Comparison of ENCODE assay signal across 8 cellular contexts in the genomic region with DNA sequence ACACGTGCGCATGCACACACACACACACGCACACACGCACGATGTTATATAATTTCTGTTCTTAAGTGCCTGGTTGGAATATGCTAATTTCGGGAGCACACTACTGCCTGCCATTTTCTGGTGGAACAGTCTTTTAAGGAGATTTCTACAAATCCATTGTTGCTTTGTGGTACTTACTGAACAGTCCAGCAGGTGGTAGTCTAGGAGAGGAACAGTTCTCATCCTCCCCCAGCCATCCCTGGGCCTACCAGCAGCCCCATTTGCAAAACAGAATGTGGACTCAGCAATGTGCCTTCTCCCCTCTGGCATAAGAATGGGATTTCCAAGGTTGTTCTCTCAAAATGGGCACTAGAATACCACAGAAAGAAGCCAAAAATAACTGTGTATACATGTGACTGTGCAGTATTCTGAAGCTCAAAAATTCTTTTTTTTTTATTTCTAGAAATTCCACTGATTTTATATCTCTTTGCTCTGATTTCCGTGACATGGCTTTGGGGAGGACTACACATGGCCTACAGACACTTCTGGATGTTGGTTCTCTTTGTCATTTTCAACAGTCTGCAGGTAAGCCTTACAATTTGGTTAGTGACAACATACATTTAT.
DNase-seq lines count a peak whose midpoint lies in the region; ATAC-seq lines count a peak whose summit lies in the region.

No MANE protein-coding gene starts in this region.

- no peaks in the 10 kb centered on the region for H3K36me3 ChIP-seq in ACC112 (ENCODE audit: insufficient read depth, low read length)

- H3K4me1 Mint-ChIP-seq in T-helper 17 cell: peaks cover 2% of the 10 kb centered on the region
- H3K4me1 Mint-ChIP-seq in immature natural killer cell: peaks cover 3 to 10% of the 10 kb centered on the region in 2 donors

- DNase-seq in NCI-H146 (lab: John Stamatoyannopoulos, UW): peak; percentile 70
- peak in 2 of 3 donors; percentile 11 to 14 for DNase-seq in T-helper 17 cell
- DNase-seq in T47D (ENCODE audit: low read depth in 1 of 2, low spot score in 1 of 2): peak; percentile 28 to 81
- DNase-seq in immature natural killer cell: peak; percentile 52 to 59 (median 56)
- DNase-seq in stimulated activated CD4-positive, alpha-beta T cell treated with anti-CD3 and anti-CD28 coated beads, Interleukin-12 subunit alpha, Interleukin-12 subunit beta, amount 100 ng/mL, for 24 hours (ENCODE audit: low read depth in 2 of 2): peak; percentile 7 to 10

- H3K27me3 ChIP-seq in ACC112 (ENCODE audit: insufficient read depth, low read length): no peaks in the 10 kb centered on the region

- H2AFZ ChIP-seq in ACC112 (ENCODE audit: low read length, unreplicated experiment): peak overlapping the region; percentile 96

- H3K36me3 Mint-ChIP-seq in T-helper 17 cell (ENCODE audit: low read depth): no peaks in the 10 kb centered on the region
- no peaks in the 10 kb centered on the region for H3K36me3 Mint-ChIP-seq in immature natural killer cell

- no peaks in the 10 kb centered on the region for H3K9me3 ChIP-seq in T-helper 17 cell (ENCODE audit: control insufficient read depth, low read length, poor library complexity, severe bottlenecking)

- in situ Hi-C loops in T47D (cut with HindIII; ENCODE audit: low pct_unique_long_range_greater_than_20kb, low sequenced_read_pairs): no loop called here

- H3K79me2 ChIP-seq in ACC112 (ENCODE audit: control insufficient read depth, insufficient read depth, low read length, unreplicated experiment): no peaks in the 10 kb centered on the region

- ATAC-seq in GM18499 (IDR thresholded peaks at IDR 0.05; ENCODE audit: insufficient read depth, unreplicated experiment) (peak; percentile 96), HG02852 (IDR thresholded peaks at IDR 0.05; ENCODE audit: unreplicated experiment) (peak; percentile 98), T-helper 17 cell (peak; percentile 78)

- no peak overlapping the region for H3K27ac Mint-ChIP-seq in T-helper 17 cell
- no peak overlapping the region for H3K27ac Mint-ChIP-seq in immature natural killer cell

- H3K4me1 ChIP-seq in ACC112 (ENCODE audit: control insufficient read depth, insufficient read depth, low read length, unreplicated experiment): peaks cover 12% of the 10 kb centered on the region

- H3K4me3 Mint-ChIP-seq in T-helper 17 cell (no peak overlapping the region), immature natural killer cell (no peak overlapping the region)

- no peaks in the 10 kb centered on the region for H3K9me3 Mint-ChIP-seq in immature natural killer cell

- peak overlapping the region; percentile 23; the same call in 1 of the 2 replicates for H3K4me3 ChIP-seq in ACC112 (ENCODE audit: low read depth, low read length)

- H3K27me3 Mint-ChIP-seq in T-helper 17 cell: peaks cover 26% of the 10 kb centered on the region
- H3K27me3 Mint-ChIP-seq in immature natural killer cell (ENCODE audit: low read depth in 3 of 3): no peaks in the 10 kb centered on the region

- H3K27ac ChIP-seq in ACC112 (ENCODE audit: low read depth, low read length): 0 out of 2 replicates have a peak overlapping the region, but pooled peaks have one; percentile 8

Comparison
In these comparisons a context has a peak if more than half of its experiments do, and no peak if none do; other contexts are left out.
1. Peak in every context shown above with its lines: DNase-seq, ATAC-seq, H3K4me3 ChIP-seq and H3K27ac ChIP-seq.
2. DNase-seq: peak in every context shown above with its lines; median percentile 70 in NCI-H146; 56 in immature natural killer cell; 54 in T47D; 12 in T-helper 17 cell; 8 in stimulated activated CD4-positive, alpha-beta T cell treated with anti-CD3 and anti-CD28 coated beads, Interleukin-12 subunit alpha, Interleukin-12 subunit beta, amount 100 ng/mL, for 24 hours.